ENCODE assay signal across 1 cellular context in the genomic region with DNA sequence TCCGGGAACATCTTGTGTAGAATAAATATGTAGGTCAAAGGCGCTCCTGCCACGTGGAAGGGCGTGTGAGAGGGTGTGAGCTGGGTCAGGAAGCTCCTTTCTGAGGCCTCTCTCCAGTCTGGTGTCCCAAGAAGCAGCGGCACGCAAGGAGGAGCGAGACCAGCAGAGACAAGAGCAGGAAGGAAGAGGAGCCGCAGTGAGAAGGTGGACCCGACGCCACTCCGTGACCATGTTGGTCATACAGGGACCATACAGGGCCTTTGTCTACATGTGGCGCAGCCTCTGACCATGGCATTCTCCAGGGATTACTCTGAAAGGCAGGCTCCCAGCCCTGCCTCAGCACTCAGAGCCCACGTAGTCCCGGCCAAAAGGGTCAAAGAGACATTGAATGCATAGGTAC.
TF ChIP-seq lines count a peak whose summit lies in the region.

No MANE protein-coding gene starts in this region.

TF ChIP-seq in K562, 482 proteins besides CTCF, POLR2A, EP300 and RAD21 (continued from another document):
- TF ChIP-seq, protein P1, sequence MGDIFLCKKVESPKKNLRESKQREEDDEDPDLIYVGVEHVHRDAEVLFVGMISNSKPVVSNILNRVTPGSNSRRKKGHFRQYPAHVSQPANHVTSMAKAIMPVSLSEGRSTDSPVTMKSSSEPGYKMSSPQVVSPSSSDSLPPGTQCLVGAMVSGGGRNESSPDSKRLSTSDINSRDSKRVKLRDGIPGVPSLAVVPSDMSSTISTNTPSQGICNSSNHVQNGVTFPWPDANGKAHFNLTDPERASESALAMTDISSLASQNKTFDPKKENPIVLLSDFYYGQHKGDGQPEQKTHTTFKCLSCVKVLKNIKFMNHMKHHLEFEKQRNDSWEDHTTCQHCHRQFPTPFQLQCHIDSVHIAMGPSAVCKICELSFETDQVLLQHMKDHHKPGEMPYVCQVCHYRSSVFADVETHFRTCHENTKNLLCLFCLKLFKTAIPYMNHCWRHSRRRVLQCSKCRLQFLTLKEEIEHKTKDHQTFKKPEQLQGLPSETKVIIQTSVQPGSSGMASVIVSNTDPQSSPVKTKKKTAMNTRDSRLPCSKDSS (IDR thresholded peaks at IDR 0.05; ENCODE audit: low read depth, partially characterized antibody), result no peak
- TF ChIP-seq ZNF124 (CRISPR knock-in tag; IDR thresholded peaks at IDR 0.05) (no peak), ELF2 (CRISPR knock-in tag; IDR thresholded peaks at IDR 0.05) (no peak), POLR2B (IDR thresholded peaks at IDR 0.05; ENCODE audit: low read depth, partially characterized antibody) (no peak), BACH1 (tag; IDR thresholded peaks at IDR 0.05) (no peak), POU5F1 (IDR thresholded peaks at IDR 0.05; ENCODE audit: borderline replicate concordance, low read depth, low read length, partially characterized antibody) (no peak), ZNF41 (CRISPR knock-in tag; conservative IDR thresholded peaks at IDR 0.05) (no peak), FUS (optimal IDR thresholded peaks at IDR 0.05; ENCODE audit: low read depth, low read length) (no peak), MTA3 (IDR thresholded peaks at IDR 0.05; ENCODE audit: borderline replicate concordance) (no peak), ZNF316 (IDR thresholded peaks at IDR 0.05) (no peak), TARDBP (IDR thresholded peaks at IDR 0.05) (no peak), MECOM (CRISPR knock-in tag; IDR thresholded peaks at IDR 0.05) (no peak)
- TF ChIP-seq, protein P2, sequence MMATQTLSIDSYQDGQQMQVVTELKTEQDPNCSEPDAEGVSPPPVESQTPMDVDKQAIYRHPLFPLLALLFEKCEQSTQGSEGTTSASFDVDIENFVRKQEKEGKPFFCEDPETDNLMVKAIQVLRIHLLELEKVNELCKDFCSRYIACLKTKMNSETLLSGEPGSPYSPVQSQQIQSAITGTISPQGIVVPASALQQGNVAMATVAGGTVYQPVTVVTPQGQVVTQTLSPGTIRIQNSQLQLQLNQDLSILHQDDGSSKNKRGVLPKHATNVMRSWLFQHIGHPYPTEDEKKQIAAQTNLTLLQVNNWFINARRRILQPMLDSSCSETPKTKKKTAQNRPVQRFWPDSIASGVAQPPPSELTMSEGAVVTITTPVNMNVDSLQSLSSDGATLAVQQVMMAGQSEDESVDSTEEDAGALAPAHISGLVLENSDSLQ (IDR thresholded peaks at IDR 0.05), result no peak
- TF ChIP-seq, protein P3, sequence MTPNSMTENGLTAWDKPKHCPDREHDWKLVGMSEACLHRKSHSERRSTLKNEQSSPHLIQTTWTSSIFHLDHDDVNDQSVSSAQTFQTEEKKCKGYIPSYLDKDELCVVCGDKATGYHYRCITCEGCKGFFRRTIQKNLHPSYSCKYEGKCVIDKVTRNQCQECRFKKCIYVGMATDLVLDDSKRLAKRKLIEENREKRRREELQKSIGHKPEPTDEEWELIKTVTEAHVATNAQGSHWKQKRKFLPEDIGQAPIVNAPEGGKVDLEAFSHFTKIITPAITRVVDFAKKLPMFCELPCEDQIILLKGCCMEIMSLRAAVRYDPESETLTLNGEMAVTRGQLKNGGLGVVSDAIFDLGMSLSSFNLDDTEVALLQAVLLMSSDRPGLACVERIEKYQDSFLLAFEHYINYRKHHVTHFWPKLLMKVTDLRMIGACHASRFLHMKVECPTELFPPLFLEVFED (CRISPR knock-in tag; conservative IDR thresholded peaks at IDR 0.05), result no peak
